ENCODE assay signal across 17 cellular contexts in genomic region chr1:228740991-228741390, GRCh38. TPM values are rescaled to one million over a fixed set of nuclear protein-coding genes. Genes with fewer than 3 reads are reported as not detected.
A peak's percentile ranks its signal among the peaks of the same experiment; 100 is the strongest.
DNase-seq lines count a peak whose midpoint lies in the region; TF ChIP-seq lines count a peak whose summit lies in the region.
"Had no signal": no experiment of that assay in that cellular context is flagged by ENCODE, and none has a peak within 500 bp of the region (broad histone marks: within the 10 kb centered on the region; RNA-seq: fewer than 3 reads in every experiment).

No MANE protein-coding gene starts in this region.

- H3K4me1 ChIP-seq in ascending aorta (peaks cover 3 to 32% of the 10 kb centered on the region in 2 donors), hepatocyte (ENCODE audit: insufficient read depth) (peaks cover 19% of the 10 kb centered on the region), neuronal stem cell (ENCODE audit: control insufficient read depth in 2 of 2, insufficient read depth in 1 of 2, low read depth in 1 of 2, low read length in 2 of 2) (peaks cover 8 to 10% of the 10 kb centered on the region in 2 donors), tibial artery (peaks cover 0 to 49% (median 26%) of the 10 kb centered on the region in 4 donors)

- H2BK5ac ChIP-seq in neuronal stem cell (ENCODE audit: low read length): no peak overlapping the region

- H3K14ac ChIP-seq in neuronal stem cell (ENCODE audit: low read length): no peak overlapping the region

- H3K79me2 ChIP-seq in hepatocyte: peaks cover 71% of the 10 kb centered on the region

- intact Hi-C loops in ascending aorta (cut with DNase I) (no loop called here), tibial artery (cut with DNase I; ENCODE audit: low total_unique reads) (no loop called here)

- H3K27ac ChIP-seq in ascending aorta (peak overlapping the region; percentile 96 to 97), hepatocyte (peak overlapping the region; percentile 100), neuronal stem cell (replicated peaks; ENCODE audit: low read length) (no peak overlapping the region), tibial artery (peak overlapping the region; percentile 28 to 56)
- H3K27ac ChIP-seq: A549; BLaER1 treated with 17β-estradiol and CSF1 and Interleukin-3, amounts not matched to agents 10 nM and 100 nM; GM23248 had no signal

- no peaks in the 10 kb centered on the region for H3K27me3 ChIP-seq in ascending aorta
- no peaks in the 10 kb centered on the region for H3K27me3 ChIP-seq in hepatocyte
- peaks cover 0 to 11% (median 0%) of the 10 kb centered on the region in 3 experiments for H3K27me3 ChIP-seq in neuronal stem cell (ENCODE audit: control insufficient read depth in 3 of 3, insufficient read depth in 3 of 3, low read depth in 1 of 3, low read length in 3 of 3)
- H3K27me3 ChIP-seq in tibial artery: no peaks in the 10 kb centered on the region

- DNase-seq in ascending aorta (ENCODE audit: low spot score in 2 of 2): no peak
- no peak for DNase-seq in hepatocyte (ENCODE audit: low spot score)
- no peak for DNase-seq in neuronal stem cell (ENCODE audit: low spot score)
- DNase-seq in tibial artery: no peak
- no peak for DNase-seq in D341Med (ENCODE audit: low spot score)
- DNase-seq in stimulated activated naive CD4-positive, alpha-beta T cell (lab: John Stamatoyannopoulos, UW): no peak
- DNase-seq in NOMO-1 treated with dmso at 0.1 percent for 144 hours (lab: John Stamatoyannopoulos, UW; ENCODE audit: unreplicated experiment): no peak
- DNase-seq: CD8-positive, alpha-beta T cell; GM23248; KBM-7; MV-4-11; NCI-H1694 treated with DMSO at 0.1 percent for 48 hours; NCI-H748 treated with DMSO at 0.1 percent for 48 hours; OCI-M1; SHP77 had no signal

- peaks cover 6% of the 10 kb centered on the region for H3K79me1 ChIP-seq in neuronal stem cell (ENCODE audit: low read depth, low read length)

- H4K91ac ChIP-seq in neuronal stem cell (ENCODE audit: low read depth, low read length, poor library complexity): no peak overlapping the region

- H3K9me3 ChIP-seq in ascending aorta (no peaks in the 10 kb centered on the region), hepatocyte (ENCODE audit: low read depth) (no peaks in the 10 kb centered on the region), neuronal stem cell (replicated peaks in 1 of 2; ENCODE audit: control insufficient read depth in 2 of 2, insufficient read depth in 1 of 2, low read depth in 1 of 2, low read length in 2 of 2) (no peaks in the 10 kb centered on the region), tibial artery (no peaks in the 10 kb centered on the region)
- H3K9me3 ChIP-seq: A549; BLaER1 treated with 17β-estradiol and CSF1 and Interleukin-3, amounts not matched to agents 10 nM and 100 nM had no signal

- peaks cover 50% of the 10 kb centered on the region for H4K20me1 ChIP-seq in hepatocyte (ENCODE audit: insufficient read depth, poor library complexity, severe bottlenecking)

- H3K4ac ChIP-seq in neuronal stem cell (ENCODE audit: low read length): no peak overlapping the region

- TF ChIP-seq CTCF in ascending aorta (IDR thresholded peaks at IDR 0.05): no peak
- TF ChIP-seq CTCF in hepatocyte (IDR thresholded peaks at IDR 0.05; ENCODE audit: poor library complexity): no peak
- no peak for TF ChIP-seq CTCF in tibial artery (IDR thresholded peaks at IDR 0.05)

- no peak overlapping the region for H2AFZ ChIP-seq in hepatocyte
- H2AFZ ChIP-seq in neuronal stem cell (ENCODE audit: low read length): no peak overlapping the region
- H2AFZ ChIP-seq: GM23248 had no signal

- H3K9ac ChIP-seq in neuronal stem cell (ENCODE audit: low read depth, low read length, poor library complexity): no peak overlapping the region
- H3K9ac ChIP-seq: BLaER1 treated with 17β-estradiol and CSF1 and Interleukin-3, amounts not matched to agents 10 nM and 100 nM; GM23248 had no signal

- peaks cover 47 to 74% of the 10 kb centered on the region in 2 donors for H3K36me3 ChIP-seq in ascending aorta
- peaks cover 6% of the 10 kb centered on the region for H3K36me3 ChIP-seq in hepatocyte (replicated peaks; ENCODE audit: insufficient read depth, low read depth)
- peaks cover 10 to 28% of the 10 kb centered on the region in 2 donors for H3K36me3 ChIP-seq in neuronal stem cell (replicated peaks in 1 of 2; ENCODE audit: control insufficient read depth in 2 of 2, insufficient read depth in 2 of 2, low read length in 2 of 2)
- H3K36me3 ChIP-seq in tibial artery: peaks cover 46 to 63% (median 54%) of the 10 kb centered on the region in 3 donors

- no peak overlapping the region for H3K18ac ChIP-seq in neuronal stem cell (ENCODE audit: low read length)

- no peak overlapping the region for H2BK15ac ChIP-seq in neuronal stem cell (ENCODE audit: low read length)

- no peak overlapping the region for H3K4me3 ChIP-seq in ascending aorta
- H3K4me3 ChIP-seq in hepatocyte: no peak overlapping the region
- no peak overlapping the region for H3K4me3 ChIP-seq in neuronal stem cell (ENCODE audit: low read length in 2 of 2)
- H3K4me3 ChIP-seq in tibial artery: no peak overlapping the region
- H3K4me3 ChIP-seq: A549; BLaER1 treated with 17β-estradiol and CSF1 and Interleukin-3, amounts not matched to agents 10 nM and 100 nM; GM23248 had no signal

- no peak overlapping the region for H3K23ac ChIP-seq in neuronal stem cell (ENCODE audit: low read depth, low read length, poor library complexity)

- no peaks in the 10 kb centered on the region for H3K9me2 ChIP-seq in hepatocyte (replicated peaks; ENCODE audit: insufficient read depth)

- no peak overlapping the region for H2BK120ac ChIP-seq in neuronal stem cell (ENCODE audit: low read depth, low read length)

- WGBS in hepatocyte (ENCODE audit: low lambda C conversion rate, missing lambda C conversion rate): 87% methylated on average over 6 of the region's 6 CpGs
- WGBS in neuronal stem cell (ENCODE audit: extremely low coverage in 2 of 2, insufficient read length in 2 of 2, insufficient replicate concordance in 1 of 2), 2 donors: no CpG with 5 or more reads among the region's 6 CpGs

- peak overlapping the region; percentile 66 for H2BK12ac ChIP-seq in neuronal stem cell (ENCODE audit: low read length)

- no peak overlapping the region for H4K8ac ChIP-seq in neuronal stem cell (ENCODE audit: low read depth, low read length)

- no peak overlapping the region for H2AK5ac ChIP-seq in neuronal stem cell (ENCODE audit: low read depth, low read length)

- peak overlapping the region; percentile 87 for H3K4me2 ChIP-seq in hepatocyte
- no peak overlapping the region for H3K4me2 ChIP-seq in neuronal stem cell (ENCODE audit: insufficient read depth, low read length, poor library complexity, severe bottlenecking)
- H3K4me2 ChIP-seq: A549 had no signal

RNA-seq across cellular contexts. Expression of gene RHOU, which starts 5.7 kb away (rescaled TPM):
- total RNA-seq in ascending aorta: 27.7 TPM
- 122 and 124 TPM in 2 replicates for total RNA-seq in hepatocyte
- 70.5 and 72.5 TPM in 2 replicates for polyA plus RNA-seq in hepatocyte
- 32.0 TPM for polyA plus RNA-seq in neuronal stem cell (2013, experiment 1 of 2)
- 32.1 TPM for polyA plus RNA-seq in neuronal stem cell (2013, experiment 2 of 2)
